ENCODE assay signal across 12 cellular contexts in the genomic region with DNA sequence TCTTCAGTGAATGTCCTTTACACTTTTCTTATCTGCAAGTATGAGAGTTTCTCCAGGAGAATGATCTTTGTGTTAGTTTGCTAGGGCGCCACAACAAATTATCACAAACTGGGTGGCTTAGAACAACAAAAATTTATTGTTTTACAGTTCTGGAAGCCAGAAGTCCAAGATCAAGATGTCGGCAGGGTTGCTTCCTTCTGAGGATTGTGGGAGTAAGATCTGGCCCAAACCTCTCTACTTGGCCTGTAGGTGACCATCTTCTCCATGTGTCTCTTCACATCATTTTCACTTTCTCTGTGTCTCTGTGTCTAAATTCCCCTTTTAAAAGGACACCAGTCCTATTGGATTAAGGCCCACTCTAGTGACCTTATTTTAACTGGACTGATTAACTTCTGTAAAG.
DNase-seq lines count a peak whose midpoint lies in the region; ATAC-seq and TF ChIP-seq lines count a peak whose summit lies in the region.
"Had no signal": no experiment of that assay in that cellular context is flagged by ENCODE, and none has a peak within 500 bp of the region (broad histone marks: within the 10 kb centered on the region; RNA-seq: fewer than 3 reads in every experiment).

No MANE protein-coding gene starts in this region.

- peak in 2 of 4 donors; percentile 64 to 74 for ATAC-seq in right lobe of liver
- ATAC-seq: activated naive CD8-positive, alpha-beta T cell treated with anti-CD3 and anti-CD28 coated beads, Interleukin-2, amount 50 U/mL, for 24 hours had no signal

- H3K9me3 Mint-ChIP-seq in CD14-positive monocyte = peaks cover 2 to 18% (median 5%) of the 10 kb centered on the region in 7 donors

- H3K27me3 ChIP-seq in right lobe of liver (peaks cover 0 to 3% of the 10 kb centered on the region in 2 donors), tibial artery (no peaks in the 10 kb centered on the region)
- H3K27me3 ChIP-seq: vagina had no signal

- TF ChIP-seq CTCF in CD14-positive monocyte (IDR thresholded peaks at IDR 0.05) (peak; percentile 34), right lobe of liver (IDR thresholded peaks at IDR 0.05) (peak in 3 of 4 donors; percentile 31 to 58 (median 32)), tibial artery (IDR thresholded peaks at IDR 0.05) (peak in 1 of 2 experiments; percentile 21)

- H3K4me1 ChIP-seq in right lobe of liver = no peaks in the 10 kb centered on the region
- no peaks in the 10 kb centered on the region for H3K4me1 ChIP-seq in tibial artery
- H3K4me1 ChIP-seq: vagina had no signal

- TF ChIP-seq POLR2A in right lobe of liver (IDR thresholded peaks at IDR 0.05) = no peak

- H3K36me3 ChIP-seq in right lobe of liver (no peaks in the 10 kb centered on the region), tibial artery (no peaks in the 10 kb centered on the region)
- H3K36me3 ChIP-seq: vagina had no signal

- no peaks in the 10 kb centered on the region for H3K4me1 Mint-ChIP-seq in CD14-positive monocyte
- H3K4me1 Mint-ChIP-seq: activated naive CD8-positive, alpha-beta T cell treated with anti-CD3 and anti-CD28 coated beads, Interleukin-2, amount 50 U/mL, for 24 hours had no signal

- H3K36me3 Mint-ChIP-seq in CD14-positive monocyte = no peaks in the 10 kb centered on the region

- H3K27ac ChIP-seq in right lobe of liver (no peak overlapping the region), tibial artery (no peak overlapping the region)
- H3K27ac ChIP-seq: vagina had no signal

- no peak overlapping the region for H3K4me3 Mint-ChIP-seq in CD14-positive monocyte
- H3K4me3 Mint-ChIP-seq: activated naive CD8-positive, alpha-beta T cell treated with anti-CD3 and anti-CD28 coated beads, Interleukin-2, amount 50 U/mL, for 24 hours had no signal

- DNase-seq in CD14-positive monocyte (ENCODE audit: low spot score) = no peak
- peak; percentile 52 for DNase-seq in HCEC 1CT
- peak; percentile 4 for DNase-seq in SW480 (ENCODE audit: low spot score)
- no peak for DNase-seq in right lobe of liver
- DNase-seq in activated CD4-positive, CD25-positive, alpha-beta regulatory T cell treated with anti-CD3 and anti-CD28 coated beads, Interleukin-2, amount 50 U/mL, for 72 hours = no peak
- DNase-seq in tibial artery = no peak
- DNase-seq in NCI-H345 (lab: John Stamatoyannopoulos, UW) = no peak
- no peak for DNase-seq in G401 (ENCODE audit: low spot score)
- DNase-seq: activated naive CD8-positive, alpha-beta T cell treated with anti-CD3 and anti-CD28 coated beads, Interleukin-2, amount 50 U/mL, for 24 hours; NCI-H446 treated with DMSO at 0.1 percent for 48 hours; SW 1271 had no signal

- no peaks in the 10 kb centered on the region for H3K27me3 Mint-ChIP-seq in CD14-positive monocyte (ENCODE audit: low read depth in 3 of 3)
- H3K27me3 Mint-ChIP-seq: activated naive CD8-positive, alpha-beta T cell treated with anti-CD3 and anti-CD28 coated beads, Interleukin-2, amount 50 U/mL, for 24 hours had no signal

- H3K4me3 ChIP-seq in right lobe of liver (no peak overlapping the region), tibial artery (no peak overlapping the region)
- H3K4me3 ChIP-seq: vagina had no signal

- H3K27ac Mint-ChIP-seq in CD14-positive monocyte = no peak overlapping the region
- H3K27ac Mint-ChIP-seq: activated naive CD8-positive, alpha-beta T cell treated with anti-CD3 and anti-CD28 coated beads, Interleukin-2, amount 50 U/mL, for 24 hours had no signal

- in situ Hi-C loops in G401 (cut with HindIII; ENCODE audit: low sequenced_read_pairs) = no loop called here

- WGBS in right lobe of liver (ENCODE audit: insufficient coverage, low coverage, low lambda C conversion rate, missing lambda C conversion rate) = 55% methylated on average over 2 of the region's 2 CpGs

- H3K9me3 ChIP-seq in right lobe of liver (no peaks in the 10 kb centered on the region), tibial artery (no peaks in the 10 kb centered on the region)
- H3K9me3 ChIP-seq: vagina had no signal

- intact Hi-C loops in CD14-positive monocyte (cut with micrococcal nuclease) = no loop called here
- intact Hi-C loops in right lobe of liver (cut with DNase I) = no loop called here
- intact Hi-C loops in tibial artery (cut with DNase I; ENCODE audit: low total_unique reads) = no loop called here

Comparison
In these comparisons a context has a peak if more than half of its experiments do, and no peak if none do; other contexts are left out.
1. DNase-seq: peak in HCEC 1CT (single experiment) and SW480 (single experiment); none in CD14-positive monocyte (single experiment), right lobe of liver (0 of 3), activated CD4-positive, CD25-positive, alpha-beta regulatory T cell treated with anti-CD3 and anti-CD28 coated beads, Interleukin-2, amount 50 U/mL, for 72 hours (single experiment), tibial artery (0 of 2), NCI-H345 (single experiment) and G401 (single experiment).